Comparison of ENCODE assay signal across 9 cellular contexts in genomic region chr17:75487351-75488070, GRCh38. TPM values are rescaled to one million over a fixed set of nuclear protein-coding genes. Genes with fewer than 3 reads are reported as not detected.
DNase-seq lines count a peak whose midpoint lies in the region; ATAC-seq and TF ChIP-seq lines count a peak whose summit lies in the region.
"Had no signal": no experiment of that assay in that cellular context is flagged by ENCODE, and none has a peak within 500 bp of the region (broad histone marks: within the 10 kb centered on the region; RNA-seq: fewer than 3 reads in every experiment).

No MANE protein-coding gene starts in this region.

- no peaks in the 10 kb centered on the region for H3K27me3 ChIP-seq in BLaER1 treated with 17β-estradiol and CSF1 and Interleukin-3, amounts not matched to agents 10 nM and 100 nM
- H3K27me3 ChIP-seq in mesendoderm (ENCODE audit: insufficient read depth, low read length, poor library complexity) (no peaks in the 10 kb centered on the region), vagina (no peaks in the 10 kb centered on the region)

- no peak overlapping the region for H2AK5ac ChIP-seq in mesendoderm (ENCODE audit: low read length)

- H3K9ac ChIP-seq in BLaER1 treated with 17β-estradiol and CSF1 and Interleukin-3, amounts not matched to agents 10 nM and 100 nM = peak overlapping the region; percentile 72 to 91 (median 80)
- H3K9ac ChIP-seq in mesendoderm (ENCODE audit: low read length) = no peak overlapping the region

- ATAC-seq in HG03457 (IDR thresholded peaks at IDR 0.05; ENCODE audit: unreplicated experiment) = no peak
- no peak for ATAC-seq in GM18858 (IDR thresholded peaks at IDR 0.05; ENCODE audit: unreplicated experiment)

- H4K20me1 ChIP-seq in BLaER1 treated with 17β-estradiol and CSF1 and Interleukin-3, amounts not matched to agents 10 nM and 100 nM = peaks cover 0 to 4% (median 0%) of the 10 kb centered on the region in 11 experiments; a peak in 1 of 22 replicates
- H4K20me1 ChIP-seq in OCI-LY7 (ENCODE audit: insufficient read depth, low read length) = no peaks in the 10 kb centered on the region

- TF ChIP-seq CTCF in OCI-LY7 (conservative IDR thresholded peaks at IDR 0.05; ENCODE audit: low read length) (peak; percentile 55; the same call in 1 of the 2 replicates), vagina (IDR thresholded peaks at IDR 0.05) (no peak)

- WGBS in mesendoderm (ENCODE audit: extremely low coverage, insufficient coverage, low lambda C conversion rate) = no CpG with 5 or more reads among the region's 12 CpGs

- H3K56ac ChIP-seq in mesendoderm (ENCODE audit: low read length) = no peak overlapping the region

- no peak overlapping the region for H3K23ac ChIP-seq in mesendoderm (ENCODE audit: low read length)

- DNase-seq in OCI-LY7 (ENCODE audit: low spot score) (peak; percentile 73), mesendoderm (peak; percentile 41), vagina (ENCODE audit: extremely low spot score in 2 of 2) (no peak)
- peak; percentile 50 for DNase-seq in activated naive CD8-positive, alpha-beta T cell treated with anti-CD3 and anti-CD28 coated beads for 36 hours

- TF ChIP-seq POLR2A in vagina (IDR thresholded peaks at IDR 0.05) = no peak

- H3K4me2 ChIP-seq in BLaER1 treated with 17β-estradiol and CSF1 and Interleukin-3, amounts not matched to agents 10 nM and 100 nM = peak overlapping the region; percentile 84 to 100 (median 96)
- peak overlapping the region; percentile 63 for H3K4me2 ChIP-seq in OCI-LY7 (ENCODE audit: low read length)
- H3K4me2 ChIP-seq in mesendoderm (ENCODE audit: low read length) = no peak overlapping the region

- no peaks in the 10 kb centered on the region for H3K27me3 Mint-ChIP-seq in activated naive CD8-positive, alpha-beta T cell treated with anti-CD3 and anti-CD28 coated beads for 36 hours

- peaks cover 6% of the 10 kb centered on the region for H3K36me3 Mint-ChIP-seq in activated naive CD8-positive, alpha-beta T cell treated with anti-CD3 and anti-CD28 coated beads for 36 hours

- no peak overlapping the region for H3K18ac ChIP-seq in mesendoderm (ENCODE audit: low read length)

- peak overlapping the region; percentile 92 for H3K27ac Mint-ChIP-seq in activated naive CD8-positive, alpha-beta T cell treated with anti-CD3 and anti-CD28 coated beads for 36 hours

- H3K79me2 ChIP-seq in OCI-LY7 (ENCODE audit: insufficient read depth, low read depth, low read length) = no peaks in the 10 kb centered on the region
- no peaks in the 10 kb centered on the region for H3K79me2 ChIP-seq in mesendoderm (ENCODE audit: control insufficient read depth, insufficient read depth, low read length)

- peaks cover 95 to 99% (median 97%) of the 10 kb centered on the region in 10 experiments for H3K4me1 ChIP-seq in BLaER1 treated with 17β-estradiol and CSF1 and Interleukin-3, amounts not matched to agents 10 nM and 100 nM
- peaks cover 16% of the 10 kb centered on the region for H3K4me1 ChIP-seq in OCI-LY7 (ENCODE audit: insufficient read depth, low read length, poor library complexity, severe bottlenecking)
- no peaks in the 10 kb centered on the region for H3K4me1 ChIP-seq in mesendoderm (ENCODE audit: control insufficient read depth, low read depth, low read length)
- H3K4me1 ChIP-seq in vagina = no peaks in the 10 kb centered on the region

- no peak overlapping the region for H2BK15ac ChIP-seq in mesendoderm (replicated peaks; ENCODE audit: low read depth)

- H3K4me1 Mint-ChIP-seq in activated naive CD8-positive, alpha-beta T cell treated with anti-CD3 and anti-CD28 coated beads for 36 hours = peaks cover 18% of the 10 kb centered on the region

- BruUV-seq in OCI-LY7 (replicated peaks; lab: Mats Ljungman, UMichigan) = no TSS peak

- peak overlapping the region; percentile 42 to 66 (median 60) for H3K4me3 ChIP-seq in BLaER1 treated with 17β-estradiol and CSF1 and Interleukin-3, amounts not matched to agents 10 nM and 100 nM
- H3K4me3 ChIP-seq in OCI-LY7 (ENCODE audit: low read depth, low read length, poor library complexity, severe bottlenecking) (peak overlapping the region; percentile 33), mesendoderm (ENCODE audit: low read length) (no peak overlapping the region), vagina (no peak overlapping the region)

- peaks cover 1 to 40% (median 13%) of the 10 kb centered on the region in 11 experiments; a peak in 19 of 22 replicates for H3K36me3 ChIP-seq in BLaER1 treated with 17β-estradiol and CSF1 and Interleukin-3, amounts not matched to agents 10 nM and 100 nM
- H3K36me3 ChIP-seq in OCI-LY7 (ENCODE audit: insufficient read depth, low read length) (no peaks in the 10 kb centered on the region), mesendoderm (ENCODE audit: control insufficient read depth, insufficient read depth, low read length) (no peaks in the 10 kb centered on the region), vagina (peaks cover 0 to 16% of the 10 kb centered on the region in 2 donors)

- peak overlapping the region; percentile 63 for H2AFZ ChIP-seq in OCI-LY7 (ENCODE audit: low read length)

- POLR2A ChIA-PET in OCI-LY7 (lab: Charles Lee) = interaction anchor here (0.5 to 1.5 kb wide), 10 partner anchors 10 to 302 kb away, joined by 3 to 5 read pairs (median 3); partner anchors contain the start of gene TMEM94

- intact Hi-C loops in OCI-LY7 (cut with micrococcal nuclease; ENCODE audit: unreplicated experiment) = no loop called here
- intact Hi-C loops in vagina (cut with DNase I) = no loop called here

- no peaks in the 10 kb centered on the region for H3K9me3 Mint-ChIP-seq in activated naive CD8-positive, alpha-beta T cell treated with anti-CD3 and anti-CD28 coated beads for 36 hours

- H4K5ac ChIP-seq in mesendoderm (ENCODE audit: low read length) = no peak overlapping the region

- H3K9me3 ChIP-seq in BLaER1 treated with 17β-estradiol and CSF1 and Interleukin-3, amounts not matched to agents 10 nM and 100 nM (replicated peaks in 1 of 11) = no peaks in the 10 kb centered on the region
- H3K9me3 ChIP-seq in OCI-LY7 (ENCODE audit: low read length) (no peaks in the 10 kb centered on the region), vagina (no peaks in the 10 kb centered on the region)

- H4K8ac ChIP-seq in mesendoderm (ENCODE audit: low read depth, low read length) = no peak overlapping the region

- CTCF ChIA-PET in OCI-LY7 (lab: Charles Lee; ENCODE audit: unreplicated experiment) = interaction anchor here (0.6 to 0.7 kb wide), 2 partner anchors 8 to 33 kb away, joined by 3 read pairs; no protein-coding TSS in a partner anchor

- H2BK120ac ChIP-seq in mesendoderm (ENCODE audit: low read depth, low read length) = no peak overlapping the region

- H3K4ac ChIP-seq in mesendoderm (ENCODE audit: low read depth, low read length) = no peak overlapping the region

- no peak overlapping the region for H2BK5ac ChIP-seq in mesendoderm (ENCODE audit: low read length)

- H3K79me1 ChIP-seq in mesendoderm (ENCODE audit: low read length) = peaks cover 1% of the 10 kb centered on the region

- peak overlapping the region; percentile 53 for H3K4me3 Mint-ChIP-seq in activated naive CD8-positive, alpha-beta T cell treated with anti-CD3 and anti-CD28 coated beads for 36 hours

- H3K27ac ChIP-seq in BLaER1 treated with 17β-estradiol and CSF1 and Interleukin-3, amounts not matched to agents 10 nM and 100 nM = peak overlapping the region; percentile 79 to 98 (median 87)
- H3K27ac ChIP-seq in OCI-LY7 (ENCODE audit: low read depth, low read length, poor library complexity, severe bottlenecking) = peak overlapping the region; percentile 58
- H3K27ac ChIP-seq in mesendoderm (ENCODE audit: low read depth, low read length) = no peak overlapping the region
- H3K27ac ChIP-seq in temporal lobe (ENCODE audit: low read depth, low read length) = peak overlapping the region; percentile 13
- H3K27ac ChIP-seq in vagina = no peak overlapping the region
- H3K27ac ChIP-seq: C4-2B had no signal

- no peaks in the 10 kb centered on the region for H3K9me2 ChIP-seq in OCI-LY7 (ENCODE audit: insufficient read depth, low read length)

RNA-seq across cellular contexts. Expression of gene CASKIN2, which starts 27.8 kb away (rescaled TPM):
- total RNA-seq in OCI-LY7 (2014; rRNA removed; shearing (Covaris generic)) = not detected in 2 replicates
- 0.24 and 1.0 TPM in 2 replicates for total RNA-seq in OCI-LY7 (2022)
- total RNA-seq in activated naive CD8-positive, alpha-beta T cell treated with anti-CD3 and anti-CD28 coated beads for 36 hours = 1 to 10 TPM; 4.3 to 4.5 TPM
- 11.7 TPM for polyA plus RNA-seq in mesendoderm (2013, experiment 1 of 2)
- polyA plus RNA-seq in mesendoderm (2013, experiment 2 of 2) = 12.0 TPM
- 5.7 TPM for total RNA-seq in temporal lobe
- total RNA-seq in vagina = 19.9 TPM

RNA-seq across cellular contexts. Expression of gene TSEN54, which starts 28.8 kb away (rescaled TPM):
- total RNA-seq in OCI-LY7 (2014; rRNA removed; shearing (Covaris generic)) = 45.4 and 57.4 TPM in 2 replicates
- total RNA-seq in OCI-LY7 (2022) = 57.9 and 69.8 TPM in 2 replicates
- total RNA-seq in activated naive CD8-positive, alpha-beta T cell treated with anti-CD3 and anti-CD28 coated beads for 36 hours = 10 to 100 TPM; 44.6 to 45.5 TPM
- 24.5 TPM for polyA plus RNA-seq in mesendoderm (2013, experiment 1 of 2)
- polyA plus RNA-seq in mesendoderm (2013, experiment 2 of 2) = 22.1 TPM
- total RNA-seq in temporal lobe = 7.6 TPM
- 30.9 TPM for total RNA-seq in vagina

RNA-seq across cellular contexts. Expression of gene TMEM94, which starts 31.1 kb away (rescaled TPM):
- total RNA-seq in OCI-LY7 (2014; rRNA removed; shearing (Covaris generic)) = 36.9 and 60.6 TPM in 2 replicates
- total RNA-seq in OCI-LY7 (2022) (109 and 121 TPM in 2 replicates), temporal lobe (20.7 TPM), vagina (43.2 TPM)
- 10 to 100 TPM; 46.6 to 55.5 TPM for total RNA-seq in activated naive CD8-positive, alpha-beta T cell treated with anti-CD3 and anti-CD28 coated beads for 36 hours
- polyA plus RNA-seq in mesendoderm (2013, experiment 1 of 2) = 32.9 TPM
- polyA plus RNA-seq in mesendoderm (2013, experiment 2 of 2) = 32.7 TPM

RNA-seq across cellular contexts. Expression of gene LLGL2, which starts 38.0 kb away (rescaled TPM):
- total RNA-seq in OCI-LY7 (2014; rRNA removed; shearing (Covaris generic)) = 10.7 and 12.6 TPM in 2 replicates
- 20.9 and 21.6 TPM in 2 replicates for total RNA-seq in OCI-LY7 (2022)
- 1 to 10 TPM; 4.8 to 5.0 TPM for total RNA-seq in activated naive CD8-positive, alpha-beta T cell treated with anti-CD3 and anti-CD28 coated beads for 36 hours
- polyA plus RNA-seq in mesendoderm (2013, experiment 1 of 2) = 29.1 TPM
- polyA plus RNA-seq in mesendoderm (2013, experiment 2 of 2) = 29.4 TPM
- 0.74 TPM for total RNA-seq in temporal lobe
- 44.9 TPM for total RNA-seq in vagina

Comparison
In these comparisons a context has a peak if more than half of its experiments do, and no peak if none do; other contexts are left out.
1. H3K27ac ChIP-seq: peak in BLaER1 treated with 17β-estradiol and CSF1 and Interleukin-3, amounts not matched to agents 10 nM and 100 nM (11 of 11), OCI-LY7 (single experiment) and temporal lobe (single experiment); none in mesendoderm (single experiment) and vagina (single experiment).
2. H3K4me3 ChIP-seq: peak in BLaER1 treated with 17β-estradiol and CSF1 and Interleukin-3, amounts not matched to agents 10 nM and 100 nM (10 of 10) and OCI-LY7 (single experiment); none in mesendoderm (single experiment) and vagina (0 of 2).
3. DNase-seq: peak in OCI-LY7 (single experiment), activated naive CD8-positive, alpha-beta T cell treated with anti-CD3 and anti-CD28 coated beads for 36 hours (single experiment) and mesendoderm (single experiment); none in vagina (0 of 2).